8 cellular contexts compared by ENCODE assay signal in genomic region chr2:61898810-61899209, GRCh38. TPM values are rescaled to one million over a fixed set of nuclear protein-coding genes. Genes with fewer than 3 reads are reported as not detected.
DNase-seq lines count a peak whose midpoint lies in the region; TF ChIP-seq lines count a peak whose summit lies in the region.

No MANE protein-coding gene starts in this region.

- no peaks in the 10 kb centered on the region for H3K9me3 ChIP-seq in transverse colon

- no peak for TF ChIP-seq EP300 in transverse colon (IDR thresholded peaks at IDR 0.05; ENCODE audit: low read depth)

- H3K36me3 ChIP-seq in transverse colon, result no peaks in the 10 kb centered on the region

- no peak overlapping the region for H3K4me3 ChIP-seq in GM12865 (ENCODE audit: low read depth, low read length)
- no peak overlapping the region for H3K4me3 ChIP-seq in transverse colon

- H3K27me3 ChIP-seq in transverse colon, result no peaks in the 10 kb centered on the region

- POLR2A ChIA-PET in RWPE1 (lab: Yijun Ruan, JAX; ENCODE audit: low non-redundant PET), result no interaction called here

- 22 to 31% methylated on average over 2 of the region's 2 CpGs for WGBS in transverse colon (ENCODE audit: low coverage in 1 of 2), 2 donors

- DNase-seq in Ammon's horn (ENCODE audit: low spot score) (peak; percentile 51), GM12865 (ENCODE audit: low read depth) (peak; percentile 43), RWPE1 (ENCODE audit: low spot score) (no peak), iPS-NIHi11 (ENCODE audit: low spot score) (peak; percentile 12), cerebellum (ENCODE audit: low spot score) (no peak), transverse colon (no peak)
- DNase-seq in activated T-cell treated with anti-CD3 and anti-CD28 coated beads, Interleukin-2, amount 50 U/mL, for 1 hour, result no peak
- no peak for DNase-seq in activated T-cell treated with anti-CD3 and anti-CD28 coated beads, Interleukin-2, amount 50 U/mL, for 48 hours

- in situ Hi-C loops in transverse colon (cut with MboI; ENCODE audit: low pct_ligation_motif_present in 1 of 4, low pct_unique_long_range_greater_than_20kb in 1 of 4, low sequenced_read_pairs in 3 of 4), result no loop called here

- CTCF ChIA-PET in RWPE1 (lab: Yijun Ruan, JAX), result interaction anchor here (0.6 to 0.7 kb wide), 3 partner anchors 48 to 887 kb away, joined by 3 to 4 read pairs (median 4); no protein-coding TSS in a partner anchor

- H3K27ac ChIP-seq in RWPE1 (no peak overlapping the region), transverse colon (no peak overlapping the region)

- no peaks in the 10 kb centered on the region for H3K4me1 ChIP-seq in transverse colon

- intact Hi-C loops in transverse colon (cut with DNase I; ENCODE audit: low total_unique reads), result no loop called here

- no peak for TF ChIP-seq POLR2A in transverse colon (IDR thresholded peaks at IDR 0.05)

- TF ChIP-seq CTCF in GM12865 (IDR thresholded peaks at IDR 0.05; ENCODE audit: insufficient read depth, low read depth, low read length, missing control alignments) (peak; percentile 54), RWPE1 (conservative IDR thresholded peaks at IDR 0.05; ENCODE audit: low read depth) (peak; percentile 64), transverse colon (IDR thresholded peaks at IDR 0.05) (no peak)

RNA-seq across cellular contexts. Expression of gene COMMD1, which starts 6.7 kb away (rescaled TPM):
- total RNA-seq in cerebellum (40.3 TPM), transverse colon (10 to 100 TPM; 28.9 to 61.0 (median 36.8) TPM)

RNA-seq across cellular contexts. Expression of gene CCT4, which starts 10.4 kb away (rescaled TPM):
- 90.5 TPM for total RNA-seq in cerebellum
- total RNA-seq in transverse colon, result 10 to 100 TPM; 31.2 to 52.7 (median 40.1) TPM

RNA-seq across cellular contexts. Expression of gene FAM161A, which starts 45.0 kb away (rescaled TPM):
- 16.4 TPM for total RNA-seq in cerebellum
- 1 to 10 TPM in 2 of 4 donors, under 1 TPM in 1, not detected in 1; 0.96 to 1.9 (median 1.2) TPM for total RNA-seq in transverse colon

Comparison
In these comparisons a context has a peak if more than half of its experiments do, and no peak if none do; other contexts are left out.
1. DNase-seq: peak in Ammon's horn (single experiment), GM12865 (single experiment) and iPS-NIHi11 (single experiment); none in RWPE1 (single experiment), activated T-cell treated with anti-CD3 and anti-CD28 coated beads, Interleukin-2, amount 50 U/mL, for 1 hour (single experiment), activated T-cell treated with anti-CD3 and anti-CD28 coated beads, Interleukin-2, amount 50 U/mL, for 48 hours (0 of 2), cerebellum (single experiment) and transverse colon (single experiment).
2. CTCF ChIP-seq: peak in GM12865 (single experiment) and RWPE1 (single experiment); none in transverse colon (0 of 5).